ENCODE assay signal across 17 cellular contexts in the genomic region with DNA sequence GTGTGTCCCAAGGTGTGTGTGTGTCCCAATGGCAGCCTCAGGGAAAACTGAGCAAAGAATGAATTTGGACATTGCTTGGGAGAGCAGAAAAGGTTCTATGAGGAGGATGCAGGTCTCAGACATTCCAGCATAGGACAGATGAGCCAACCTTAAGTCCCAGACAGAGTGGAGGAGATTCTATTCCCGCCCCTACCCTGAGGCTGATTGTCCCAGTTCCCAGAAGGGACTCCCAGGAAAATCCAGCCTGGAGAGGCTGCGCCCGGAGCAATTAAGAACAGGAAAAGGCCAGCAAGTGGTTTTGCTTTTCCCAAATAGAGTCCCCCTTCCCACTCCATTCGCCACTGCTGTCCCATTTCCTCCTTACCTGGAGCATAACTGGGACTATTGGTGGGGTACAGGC. TPM values are rescaled to one million over a fixed set of nuclear protein-coding genes. Genes with fewer than 3 reads are reported as not detected.
DNase-seq lines count a peak whose midpoint lies in the region; ATAC-seq and TF ChIP-seq lines count a peak whose summit lies in the region.
"Had no signal": no experiment of that assay in that cellular context is flagged by ENCODE, and none has a peak within 500 bp of the region (broad histone marks: within the 10 kb centered on the region; RNA-seq: fewer than 3 reads in every experiment).

No MANE protein-coding gene starts in this region.

- TF ChIP-seq EP300 in SK-N-SH (IDR thresholded peaks at IDR 0.05; ENCODE audit: borderline replicate concordance in 1 of 2, low read depth in 1 of 2, low read length in 1 of 2), result no peak
- TF ChIP-seq EP300 in upper lobe of left lung (IDR thresholded peaks at IDR 0.05), result no peak

- WGBS in SK-N-SH (ENCODE audit: low lambda C conversion rate), result 94% methylated on average over 4 of the region's 4 CpGs
- WGBS in upper lobe of left lung, 2 donors, result 94 to 97% methylated on average over 4 of the region's 4 CpGs

- H3K9me3 ChIP-seq in SK-N-SH (no peaks in the 10 kb centered on the region), neural progenitor cell (ENCODE audit: low read depth) (no peaks in the 10 kb centered on the region), WERI-Rb-1 (ENCODE audit: severe bottlenecking) (no peaks in the 10 kb centered on the region), upper lobe of left lung (no peaks in the 10 kb centered on the region)
- H3K9me3 ChIP-seq: A549, Caco-2 had no signal

- H3K9me3 Mint-ChIP-seq in chondrocyte (ENCODE audit: low read depth) (no peaks in the 10 kb centered on the region), neural progenitor cell (no peaks in the 10 kb centered on the region)
- H3K9me3 Mint-ChIP-seq: CD4-positive, alpha-beta T cell had no signal

- H3K4me1 ChIP-seq in SK-N-SH (ENCODE audit: control insufficient read depth in 1 of 2, insufficient read depth in 2 of 2, low read depth in 1 of 2, low read length in 1 of 2) (peaks cover 0 to 30% of the 10 kb centered on the region in 2 experiments; a peak in 2 of 4 replicates), neural progenitor cell (peaks cover 25% of the 10 kb centered on the region), upper lobe of left lung (peaks cover 0 to 3% (median 0%) of the 10 kb centered on the region in 4 donors)
- H3K4me1 ChIP-seq: A549, Caco-2 had no signal

- H3K27ac ChIP-seq in SK-N-SH (ENCODE audit: low read depth in 2 of 2, low read length in 1 of 2), result peak overlapping the region in 1 of 2 experiments; percentile 95; a peak in 2 of 4 replicates
- peak overlapping the region; percentile 74 for H3K27ac ChIP-seq in neural progenitor cell
- H3K27ac ChIP-seq in WERI-Rb-1, result no peak overlapping the region
- H3K27ac ChIP-seq in upper lobe of left lung, result no peak overlapping the region
- H3K27ac ChIP-seq: 22Rv1, A549, C4-2B had no signal

- H3K4me2 ChIP-seq in SK-N-SH (peak overlapping the region; percentile 56; the same call in 1 of the 2 replicates), neural progenitor cell (no peak overlapping the region)
- H3K4me2 ChIP-seq: A549 had no signal

- H4K20me1 ChIP-seq in SK-N-SH (ENCODE audit: insufficient read depth) (no peaks in the 10 kb centered on the region), neural progenitor cell (ENCODE audit: low read depth) (peaks cover 7% of the 10 kb centered on the region)

- H3K9me2 ChIP-seq in SK-N-SH, result no peaks in the 10 kb centered on the region

- DNase-seq in SK-N-SH, result no peak
- no peak for DNase-seq in chondrocyte (ENCODE audit: low spot score)
- no peak for DNase-seq in neural progenitor cell (ENCODE audit: low spot score)
- DNase-seq in WERI-Rb-1, result no peak
- DNase-seq in upper lobe of left lung, result no peak
- DNase-seq in NCI-H2029 treated with DMSO at 0.1 percent for 48 hours (lab: John Stamatoyannopoulos, UW), result no peak
- DNase-seq: AML-193; Caco-2; CD4-positive, alpha-beta T cell; GDM1; GM23248; HCEC 1CT; IMR-90 had no signal

- H3F3A ChIP-seq in SK-N-SH (replicated peaks; ENCODE audit: insufficient read depth), result peaks cover 40% of the 10 kb centered on the region
- H3F3A ChIP-seq in neural progenitor cell (ENCODE audit: low read depth), result peaks cover 13% of the 10 kb centered on the region

- no peak overlapping the region for H3K4me3 Mint-ChIP-seq in chondrocyte (ENCODE audit: unreplicated experiment)
- H3K4me3 Mint-ChIP-seq in neural progenitor cell, result no peak overlapping the region
- H3K4me3 Mint-ChIP-seq: CD4-positive, alpha-beta T cell had no signal

- TF ChIP-seq RAD21 in SK-N-SH (IDR thresholded peaks at IDR 0.05; ENCODE audit: low read length), result no peak

- CTCF ChIA-PET in SK-N-SH (lab: Yijun Ruan, JAX), result no interaction called here

- H3K27me3 Mint-ChIP-seq in chondrocyte (ENCODE audit: low read depth), result no peaks in the 10 kb centered on the region
- H3K27me3 Mint-ChIP-seq in neural progenitor cell (ENCODE audit: insufficient read depth, low read depth), result peaks cover 4% of the 10 kb centered on the region
- H3K27me3 Mint-ChIP-seq: CD4-positive, alpha-beta T cell had no signal

- POLR2A ChIA-PET in SK-N-SH (lab: Yijun Ruan, JAX), result interaction anchor here (0.6 kb wide), 1 partner anchor 12 kb away, joined by 3 read pairs; no protein-coding TSS in a partner anchor

- no peak overlapping the region for H2AFZ ChIP-seq in SK-N-SH (ENCODE audit: low read depth)
- H2AFZ ChIP-seq in neural progenitor cell (replicated peaks), result no peak overlapping the region
- H2AFZ ChIP-seq: GM23248 had no signal

- H3K36me3 Mint-ChIP-seq in chondrocyte (ENCODE audit: low read depth) (no peaks in the 10 kb centered on the region), neural progenitor cell (peaks cover 7% of the 10 kb centered on the region)

- TF ChIP-seq CTCF in SK-N-SH (IDR thresholded peaks at IDR 0.05), result no peak
- no peak for TF ChIP-seq CTCF in chondrocyte (IDR thresholded peaks at IDR 0.05)
- TF ChIP-seq CTCF in neural progenitor cell (IDR thresholded peaks at IDR 0.05), result no peak
- TF ChIP-seq CTCF in WERI-Rb-1 (IDR thresholded peaks at IDR 0.05; ENCODE audit: low read depth, low read length), result no peak
- TF ChIP-seq CTCF in upper lobe of left lung (IDR thresholded peaks at IDR 0.05), result no peak

- 0 out of 2 replicates have a peak, but pooled peaks cover 3% of the 10 kb centered on the region for H3K79me2 ChIP-seq in SK-N-SH (ENCODE audit: insufficient read depth)
- peaks cover 4% of the 10 kb centered on the region for H3K79me2 ChIP-seq in neural progenitor cell (ENCODE audit: low read depth)

- TF ChIP-seq POLR2A in upper lobe of left lung (IDR thresholded peaks at IDR 0.05), result no peak

- H3K27ac Mint-ChIP-seq in chondrocyte (ENCODE audit: unreplicated experiment) (peak overlapping the region; percentile 66), neural progenitor cell (no peak overlapping the region)
- H3K27ac Mint-ChIP-seq: CD4-positive, alpha-beta T cell had no signal

- H3K4me1 Mint-ChIP-seq in chondrocyte (ENCODE audit: low read depth), result peaks cover 44% of the 10 kb centered on the region
- H3K4me1 Mint-ChIP-seq in neural progenitor cell, result peaks cover 16% of the 10 kb centered on the region

- H3K9ac ChIP-seq in SK-N-SH (no peak overlapping the region), neural progenitor cell (no peak overlapping the region)
- H3K9ac ChIP-seq: GM23248 had no signal

- H3K27me3 ChIP-seq in SK-N-SH (ENCODE audit: insufficient read depth), result no peaks in the 10 kb centered on the region
- no peaks in the 10 kb centered on the region for H3K27me3 ChIP-seq in neural progenitor cell
- no peaks in the 10 kb centered on the region for H3K27me3 ChIP-seq in WERI-Rb-1 (ENCODE audit: insufficient read depth, low read depth, severe bottlenecking)
- no peaks in the 10 kb centered on the region for H3K27me3 ChIP-seq in upper lobe of left lung

- ATAC-seq in SK-N-SH treated with all-trans-retinoic acid at 6 μM for 48 hours (no peak), upper lobe of left lung (ENCODE audit: low FRiP score in 2 of 2) (no peak)
- ATAC-seq: A549 had no signal

- peaks cover 0 to 4% of the 10 kb centered on the region in 2 experiments for H3K36me3 ChIP-seq in SK-N-SH (replicated peaks in 1 of 2; ENCODE audit: control insufficient read depth in 1 of 2, insufficient read depth in 2 of 2, low read length in 1 of 2)
- no peaks in the 10 kb centered on the region for H3K36me3 ChIP-seq in neural progenitor cell
- peaks cover 30% of the 10 kb centered on the region for H3K36me3 ChIP-seq in WERI-Rb-1
- peaks cover 0 to 3% (median 0%) of the 10 kb centered on the region in 4 donors for H3K36me3 ChIP-seq in upper lobe of left lung

- H3K4me3 ChIP-seq in SK-N-SH (ENCODE audit: low read depth in 2 of 2, low read length in 1 of 2), result no peak overlapping the region
- no peak overlapping the region for H3K4me3 ChIP-seq in neural progenitor cell
- no peak overlapping the region for H3K4me3 ChIP-seq in WERI-Rb-1 (ENCODE audit: low read depth, low read length)
- H3K4me3 ChIP-seq in upper lobe of left lung, result no peak overlapping the region
- H3K4me3 ChIP-seq: A549, GM23248 had no signal

TF ChIP-seq in SK-N-SH, 30 proteins besides CTCF, POLR2A, EP300 and RAD21 (continues in another document):
- TF ChIP-seq POLR2AphosphoS5 (IDR thresholded peaks at IDR 0.05; ENCODE audit: low read depth, low read length) (no peak), SMC3 (IDR thresholded peaks at IDR 0.05; ENCODE audit: low read depth, low read length) (no peak), NRF1 (IDR thresholded peaks at IDR 0.05; ENCODE audit: low read depth, low read length) (no peak), ELF1 (IDR thresholded peaks at IDR 0.05) (no peak), MXI1 (IDR thresholded peaks at IDR 0.05; ENCODE audit: low read depth, low read length) (no peak)

TF ChIP-seq in SK-N-SH treated with all-trans-retinoic acid at 6 μM for 48 hours, 23 proteins besides CTCF, POLR2A, EP300 and RAD21 (continues in another document):
- TF ChIP-seq ZNF70 (CRISPR knock-in tag; IDR thresholded peaks at IDR 0.05), result no peak
- TF ChIP-seq, protein P1, sequence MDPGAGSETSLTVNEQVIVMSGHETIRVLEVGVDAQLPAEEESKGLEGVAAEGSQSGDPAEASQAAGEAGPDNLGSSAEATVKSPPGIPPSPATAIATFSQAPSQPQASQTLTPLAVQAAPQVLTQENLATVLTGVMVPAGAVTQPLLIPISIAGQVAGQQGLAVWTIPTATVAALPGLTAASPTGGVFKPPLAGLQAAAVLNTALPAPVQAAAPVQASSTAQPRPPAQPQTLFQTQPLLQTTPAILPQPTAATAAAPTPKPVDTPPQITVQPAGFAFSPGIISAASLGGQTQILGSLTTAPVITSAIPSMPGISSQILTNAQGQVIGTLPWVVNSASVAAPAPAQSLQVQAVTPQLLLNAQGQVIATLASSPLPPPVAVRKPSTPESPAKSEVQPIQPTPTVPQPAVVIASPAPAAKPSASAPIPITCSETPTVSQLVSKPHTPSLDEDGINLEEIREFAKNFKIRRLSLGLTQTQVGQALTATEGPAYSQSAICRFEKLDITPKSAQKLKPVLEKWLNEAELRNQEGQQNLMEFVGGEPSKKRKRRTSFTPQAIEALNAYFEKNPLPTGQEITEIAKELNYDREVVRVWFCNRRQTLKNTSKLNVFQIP (CRISPR knock-in tag; IDR thresholded peaks at IDR 0.05; ENCODE audit: borderline replicate concordance, low read depth), result no peak
- no peak for TF ChIP-seq GLIS3 (CRISPR knock-in tag; IDR thresholded peaks at IDR 0.05)
- TF ChIP-seq ARNTL (CRISPR knock-in tag; IDR thresholded peaks at IDR 0.05; ENCODE audit: borderline replicate concordance, low read depth), result no peak

RNA-seq across cellular contexts. Expression of gene RELT, which starts 54.1 kb away (rescaled TPM):
- polyA plus RNA-seq in SK-N-SH (2012; rRNA removed), result 4.3 and 5.5 TPM in 2 replicates
- polyA plus RNA-seq in SK-N-SH (2012; cell fraction: cytosol; rRNA removed), result 1.9 and 2.5 TPM in 2 replicates
- polyA plus RNA-seq in SK-N-SH (2012; cell fraction: nucleus; rRNA removed), result 12.2 and 12.5 TPM in 2 replicates
- total RNA-seq in chondrocyte (3.5 to 4.5 TPM (median 3.5 TPM) in 3 replicates), neural progenitor cell (ENCODE audit: low replicate concordance) (5.4 and 15.0 TPM in 2 replicates), upper lobe of left lung (10 to 100 TPM in 5 of 6 donors, 1 to 10 TPM in 1; 4.9 to 27.0 (median 19.2) TPM)
